9 cellular contexts compared by ENCODE assay signal in the genomic region with DNA sequence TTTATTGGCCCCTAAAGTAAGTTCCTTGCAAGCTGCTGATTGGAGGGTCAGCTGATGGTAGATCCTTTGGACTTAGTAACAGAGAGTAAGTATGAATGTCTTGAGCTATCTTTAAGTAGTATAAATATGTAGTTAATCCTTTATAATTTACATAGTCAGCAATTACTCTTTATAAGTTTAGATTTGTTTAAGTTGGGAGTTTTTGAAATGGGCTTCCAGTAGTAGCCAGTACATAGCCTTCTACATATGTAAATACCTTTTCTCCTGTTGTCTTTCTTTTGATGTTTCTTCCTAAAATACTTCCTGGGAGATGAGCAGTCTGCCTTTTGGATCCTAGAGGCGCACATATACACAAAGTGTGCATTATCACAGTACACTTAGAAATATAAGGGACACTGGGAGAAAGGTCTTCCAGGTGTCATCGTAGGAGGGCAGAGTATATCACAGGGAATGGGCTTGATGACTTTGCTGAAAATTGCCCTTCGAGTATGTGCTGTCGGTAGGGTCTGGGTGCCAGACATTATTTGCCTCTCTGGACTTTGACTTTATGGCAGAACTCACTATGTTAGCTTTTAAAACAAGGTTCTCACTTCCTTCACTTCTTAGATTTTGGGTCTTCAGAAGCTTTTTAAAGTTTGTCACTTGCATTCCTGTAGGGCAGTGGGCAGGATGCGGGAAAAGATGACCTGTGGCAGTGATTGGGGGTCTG. TPM values are rescaled to one million over a fixed set of nuclear protein-coding genes. Genes with fewer than 3 reads are reported as not detected.
DNase-seq lines count a peak whose midpoint lies in the region; ATAC-seq and TF ChIP-seq lines count a peak whose summit lies in the region.
"Had no signal": no experiment of that assay in that cellular context is flagged by ENCODE, and none has a peak within 500 bp of the region (broad histone marks: within the 10 kb centered on the region; RNA-seq: fewer than 3 reads in every experiment).

No MANE protein-coding gene starts in this region.

- H3K36me3 ChIP-seq in Peyer's patch: peaks cover 0 to under 1% (median 0%) of the 10 kb centered on the region in 3 donors
- peaks cover 48% of the 10 kb centered on the region for H3K36me3 ChIP-seq in mesodermal cell (ENCODE audit: control insufficient read depth, insufficient read depth, low read length)
- H3K36me3 ChIP-seq in urinary bladder (ENCODE audit: insufficient read depth): no peaks in the 10 kb centered on the region

- no peak overlapping the region for H3K4me3 ChIP-seq in Peyer's patch
- H3K4me3 ChIP-seq in dorsolateral prefrontal cortex: peak overlapping the region in 4 of 59 donors; percentile 1 to 40 (median 19)
- no peak overlapping the region for H3K4me3 ChIP-seq in mesodermal cell (ENCODE audit: extremely low read depth, insufficient read depth, low read length, poor library complexity, severe bottlenecking)
- H3K4me3 ChIP-seq in urinary bladder (ENCODE audit: low read depth, low read length): no peak overlapping the region

- H3K27ac ChIP-seq in Peyer's patch (peak overlapping the region in 3 of 4 donors; percentile 26 to 80 (median 54)), dorsolateral prefrontal cortex (peak overlapping the region; percentile 45 to 100 (median 95)), mesodermal cell (ENCODE audit: low read depth, low read length, severe bottlenecking) (peak overlapping the region; percentile 79), urinary bladder (ENCODE audit: low read depth) (peak overlapping the region; percentile 48)

- DNase-seq in Peyer's patch: no peak
- no peak for DNase-seq in dorsolateral prefrontal cortex
- DNase-seq in kidney glomerular epithelial cell (lab: John Stamatoyannopoulos, UW): no peak
- DNase-seq in SW480 (ENCODE audit: low spot score): no peak
- DNase-seq: activated T-cell treated with anti-CD3 and anti-CD28 coated beads for 4 hours, NCI-H187 had no signal

- no peak for ATAC-seq in HG02973 (IDR thresholded peaks at IDR 0.05; ENCODE audit: unreplicated experiment)

- H3K27me3 ChIP-seq in Peyer's patch: no peaks in the 10 kb centered on the region
- H3K27me3 ChIP-seq in dorsolateral prefrontal cortex: no peaks in the 10 kb centered on the region

- peaks cover 0 to 5% (median 0%) of the 10 kb centered on the region in 4 donors for H3K9me3 ChIP-seq in Peyer's patch
- peaks cover 4% of the 10 kb centered on the region for H3K9me3 ChIP-seq in mesodermal cell (ENCODE audit: control insufficient read depth, low read length)

- WGBS in mesodermal cell (ENCODE audit: insufficient coverage in 2 of 2), 2 experiments: 92 to 94% methylated on average over 2 to 4 of the region's 5 CpGs
- 95% methylated on average over 5 of the region's 5 CpGs for WGBS in urinary bladder

- intact Hi-C loops in dorsolateral prefrontal cortex (cut with DNase I): loop anchor here in 1 of 2 donors (5.0 kb wide), 1 partner anchor 50 kb away; a partner anchor contains a TSS

- TF ChIP-seq POLR2A in Peyer's patch (IDR thresholded peaks at IDR 0.05): no peak

- H3K4me1 ChIP-seq in Peyer's patch: peaks cover 0 to 13% (median 8%) of the 10 kb centered on the region in 4 donors
- peaks cover 32% of the 10 kb centered on the region for H3K4me1 ChIP-seq in mesodermal cell (ENCODE audit: control insufficient read depth, insufficient read depth, low read length, poor library complexity, severe bottlenecking)
- no peaks in the 10 kb centered on the region for H3K4me1 ChIP-seq in urinary bladder (ENCODE audit: insufficient read depth)

- no peak for TF ChIP-seq CTCF in Peyer's patch (IDR thresholded peaks at IDR 0.05)
- no peak for TF ChIP-seq CTCF in dorsolateral prefrontal cortex (IDR thresholded peaks at IDR 0.05 in 54 of 56, conservative IDR thresholded peaks at IDR 0.05 in 2 of 56; ENCODE audit: low read depth in 1 of 56, partially characterized antibody in 56 of 56)

RNA-seq across cellular contexts. Expression of a gene that starts 21.6 kb away (rescaled TPM):
- total RNA-seq in Peyer's patch (10 to 100 TPM; 14.9 to 48.4 (median 45.1) TPM), dorsolateral prefrontal cortex (100 to 1,000 TPM in 1 of 120 experiments, 10 to 100 TPM in 119; 19.5 to 103 (median 40.4) TPM), urinary bladder (8.8 TPM)
- polyA plus RNA-seq in mesodermal cell (2013, experiment 1 of 2): 60.3 TPM
- 67.8 TPM for polyA plus RNA-seq in mesodermal cell (2013, experiment 2 of 2)
- 9.0 TPM for polyA plus RNA-seq in urinary bladder

RNA-seq across cellular contexts. Expression of a gene that starts 49.7 kb away (rescaled TPM):
- total RNA-seq in Peyer's patch: 100 to 1,000 TPM in 3 of 4 donors, 10 to 100 TPM in 1; 68.5 to 277 (median 168) TPM
- 100 to 1,000 TPM in 1 of 120 experiments, 10 to 100 TPM in 119; 12.4 to 139 (median 33.9) TPM for total RNA-seq in dorsolateral prefrontal cortex
- 28.3 TPM for polyA plus RNA-seq in mesodermal cell (2013, experiment 1 of 2)
- 28.7 TPM for polyA plus RNA-seq in mesodermal cell (2013, experiment 2 of 2)
- 10.3 TPM for total RNA-seq in urinary bladder
- polyA plus RNA-seq in urinary bladder: 41.1 TPM
